In the genomic region with DNA sequence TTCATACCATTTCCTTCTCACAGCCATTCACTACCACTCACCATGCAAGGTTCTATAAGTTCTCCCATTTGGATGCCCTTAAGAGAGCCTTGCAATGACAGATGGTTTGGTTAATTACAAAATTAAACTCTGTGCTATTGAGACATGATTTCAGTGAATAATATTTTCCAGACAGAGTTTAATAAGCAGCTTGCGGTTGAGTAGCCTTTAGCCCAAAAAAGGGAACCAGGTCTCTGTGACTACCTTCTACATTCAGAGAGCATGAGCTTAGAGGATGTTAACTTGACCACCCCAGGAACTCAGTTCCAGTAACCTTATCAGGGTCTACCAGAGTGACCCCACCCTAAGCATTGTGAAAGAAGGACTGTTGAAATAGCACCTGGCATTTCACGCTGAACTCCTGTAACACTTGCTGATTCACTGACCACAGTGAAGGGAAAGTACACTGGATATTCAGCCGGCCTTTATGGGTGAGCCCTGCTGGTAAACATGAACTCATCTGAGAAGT, we compare ENCODE assay signal across 8 cellular contexts.
DNase-seq lines count a peak whose midpoint lies in the region; ATAC-seq and TF ChIP-seq lines count a peak whose summit lies in the region.

No MANE protein-coding gene starts in this region.

- H3F3A ChIP-seq in PC-9 (ENCODE audit: insufficient read depth, low read depth), result peaks cover 7% of the 10 kb centered on the region; the same call in 1 of the 2 replicates

- ATAC-seq in left cardiac atrium (peak; percentile 50 to 96), HG03045 (IDR thresholded peaks at IDR 0.05; ENCODE audit: unreplicated experiment) (peak; percentile 88)
- ATAC-seq in activated CD8-positive, alpha-beta memory T cell treated with anti-CD3 and anti-CD28 coated beads, Interleukin-2, amount 10 ng/mL, durations not matched to agents 7 days and 5 days, result no peak

- peak overlapping the region; percentile 89; the same call in 1 of the 2 replicates for H2AFZ ChIP-seq in PC-9

- H3K4me1 Mint-ChIP-seq in chondrocyte (ENCODE audit: low read depth), result no peaks in the 10 kb centered on the region
- no peaks in the 10 kb centered on the region for H3K4me1 Mint-ChIP-seq in activated CD8-positive, alpha-beta memory T cell treated with anti-CD3 and anti-CD28 coated beads, Interleukin-2, amount 10 ng/mL, durations not matched to agents 7 days and 5 days

- H3K4me3 ChIP-seq in right atrium auricular region, result no peak overlapping the region
- H3K4me3 ChIP-seq in PC-9, result no peak overlapping the region

- no peaks in the 10 kb centered on the region for H3K4me1 ChIP-seq in right atrium auricular region
- H3K4me1 ChIP-seq in PC-9 (replicated peaks; ENCODE audit: insufficient read depth), result peaks cover 22% of the 10 kb centered on the region

- H3K79me2 ChIP-seq in PC-9 (ENCODE audit: low read depth), result no peaks in the 10 kb centered on the region

- no peaks in the 10 kb centered on the region for H3K9me3 ChIP-seq in right atrium auricular region
- H3K9me3 ChIP-seq in PC-9 (ENCODE audit: insufficient read depth, low read depth), result peaks cover 2% of the 10 kb centered on the region; the same call in 1 of the 2 replicates

- intact Hi-C loops in left cardiac atrium (cut with DNase I), result no loop called here
- intact Hi-C loops in PC-9 (cut with micrococcal nuclease; ENCODE audit: unreplicated experiment), result loop anchor here (1.0 to 10.0 kb wide), 3 partner anchors 99 to 214 kb away; no protein-coding TSS in a partner anchor

- CTCF ChIA-PET in PC-9 (lab: Charles Lee), result interaction anchor here (0.6 to 1.4 kb wide), 2 partner anchors 99 to 327 kb away, joined by 3 to 6 read pairs; no protein-coding TSS in a partner anchor
- CTCF ChIA-PET in activated CD8-positive, alpha-beta memory T cell treated with anti-CD3 and anti-CD28 coated beads, Interleukin-2, amount 10 ng/mL, durations not matched to agents 7 days and 5 days (lab: Charles Lee), result no interaction called here

- H3K36me3 Mint-ChIP-seq in chondrocyte (ENCODE audit: low read depth), result no peaks in the 10 kb centered on the region
- H3K36me3 Mint-ChIP-seq in activated CD8-positive, alpha-beta memory T cell treated with anti-CD3 and anti-CD28 coated beads, Interleukin-2, amount 10 ng/mL, durations not matched to agents 7 days and 5 days, result no peaks in the 10 kb centered on the region

- no peak overlapping the region for H3K27ac Mint-ChIP-seq in chondrocyte (ENCODE audit: unreplicated experiment)
- no peak overlapping the region for H3K27ac Mint-ChIP-seq in activated CD8-positive, alpha-beta memory T cell treated with anti-CD3 and anti-CD28 coated beads, Interleukin-2, amount 10 ng/mL, durations not matched to agents 7 days and 5 days

- H3K4me2 ChIP-seq in PC-9, result peak overlapping the region; percentile 61

- POLR2A ChIA-PET in PC-9 (lab: Charles Lee; ENCODE audit: unreplicated experiment), result interaction anchor here (0.6 kb wide), 1 partner anchor 750 kb away, joined by 4 read pairs; no protein-coding TSS in a partner anchor

- peaks cover 4% of the 10 kb centered on the region for H3K9me2 ChIP-seq in PC-9 (ENCODE audit: insufficient read depth)

- H3K27me3 ChIP-seq in right atrium auricular region, result no peaks in the 10 kb centered on the region
- H3K27me3 ChIP-seq in PC-9 (ENCODE audit: insufficient read depth, low read depth), result no peaks in the 10 kb centered on the region

- H3K36me3 ChIP-seq in right atrium auricular region, result no peaks in the 10 kb centered on the region
- no peaks in the 10 kb centered on the region for H3K36me3 ChIP-seq in PC-9 (ENCODE audit: low read depth)

- H3K27ac ChIP-seq in right atrium auricular region (no peak overlapping the region), PC-9 (peak overlapping the region; percentile 98)

- TF ChIP-seq CTCF in right atrium auricular region (IDR thresholded peaks at IDR 0.05) (no peak), PC-9 (conservative IDR thresholded peaks at IDR 0.05) (no peak), chondrocyte (IDR thresholded peaks at IDR 0.05) (no peak)

- no peaks in the 10 kb centered on the region for H4K20me1 ChIP-seq in PC-9 (ENCODE audit: insufficient read depth)

- no peaks in the 10 kb centered on the region for H3K27me3 Mint-ChIP-seq in chondrocyte (ENCODE audit: low read depth)
- no peaks in the 10 kb centered on the region for H3K27me3 Mint-ChIP-seq in activated CD8-positive, alpha-beta memory T cell treated with anti-CD3 and anti-CD28 coated beads, Interleukin-2, amount 10 ng/mL, durations not matched to agents 7 days and 5 days

- BruUV-seq in PC-9 (replicated peaks; lab: Mats Ljungman, UMichigan), result no TSS peak

- DNase-seq in left cardiac atrium (no peak), right atrium auricular region (ENCODE audit: low spot score) (no peak), PC-9 (peak; percentile 69 to 91), kidney glomerular epithelial cell (lab: John Stamatoyannopoulos, UW) (peak; percentile 32), chondrocyte (ENCODE audit: low spot score) (no peak), mucosa of gallbladder (ENCODE audit: low spot score) (no peak)
- no peak for DNase-seq in activated CD8-positive, alpha-beta memory T cell treated with anti-CD3 and anti-CD28 coated beads, Interleukin-2, amount 10 ng/mL, durations not matched to agents 7 days and 5 days

- no peak overlapping the region for H3K4me3 Mint-ChIP-seq in chondrocyte (ENCODE audit: unreplicated experiment)
- no peak overlapping the region for H3K4me3 Mint-ChIP-seq in activated CD8-positive, alpha-beta memory T cell treated with anti-CD3 and anti-CD28 coated beads, Interleukin-2, amount 10 ng/mL, durations not matched to agents 7 days and 5 days

- no peaks in the 10 kb centered on the region for H3K9me3 Mint-ChIP-seq in chondrocyte (ENCODE audit: low read depth)
- H3K9me3 Mint-ChIP-seq in activated CD8-positive, alpha-beta memory T cell treated with anti-CD3 and anti-CD28 coated beads, Interleukin-2, amount 10 ng/mL, durations not matched to agents 7 days and 5 days (ENCODE audit: low read depth), result no peaks in the 10 kb centered on the region

Comparison
In these comparisons a context has a peak if more than half of its experiments do, and no peak if none do; other contexts are left out.
1. DNase-seq: peak in PC-9 (2 of 2) and kidney glomerular epithelial cell (single experiment); none in left cardiac atrium (single experiment), right atrium auricular region (single experiment), chondrocyte (single experiment), activated CD8-positive, alpha-beta memory T cell treated with anti-CD3 and anti-CD28 coated beads, Interleukin-2, amount 10 ng/mL, durations not matched to agents 7 days and 5 days (single experiment) and mucosa of gallbladder (single experiment).